ENCODE assay signal across 12 cellular contexts in genomic region chr15:58228708-58229107, GRCh38.
DNase-seq lines count a peak whose midpoint lies in the region; ATAC-seq, FAIRE-seq and TF ChIP-seq lines count a peak whose summit lies in the region.
"Had no signal": no experiment of that assay in that cellular context is flagged by ENCODE, and none has a peak within 500 bp of the region (broad histone marks: within the 10 kb centered on the region; RNA-seq: fewer than 3 reads in every experiment).

No MANE protein-coding gene starts in this region.

- H3K9ac ChIP-seq in IMR-90 (ENCODE audit: low read depth, low read length): no peak overlapping the region

- H3K18ac ChIP-seq in IMR-90 (ENCODE audit: low read depth, low read length): peak overlapping the region; percentile 39; the same call in 1 of the 2 replicates

- peaks cover 0 to 5% of the 10 kb centered on the region in 2 experiments; a peak in 1 of 4 replicates for H3K79me1 ChIP-seq in IMR-90 (ENCODE audit: low read depth in 1 of 2, low read length in 2 of 2)

- dilution Hi-C loops in IMR-90 (cut with HindIII; ENCODE audit: low sequenced_read_pairs, unreplicated experiment): no loop called here

- POLR2A ChIA-PET in IMR-90 (lab: Charles Lee; ENCODE audit: unreplicated experiment): no interaction called here

- peak; percentile 29 for FAIRE-seq in endometrium (lab: Jason Lieb, UNC)

- CTCF ChIA-PET in IMR-90 (lab: Yijun Ruan, JAX): interaction anchor here (0.6 to 1.3 kb wide), 8 partner anchors 13 to 626 kb away, joined by 3 to 8 read pairs (median 4); partner anchors contain the start of gene MINDY2

- H4K20me1 ChIP-seq in IMR-90 (ENCODE audit: insufficient read depth, low read length): no peaks in the 10 kb centered on the region

- WGBS in IMR-90 (ENCODE audit: extremely low coverage in 2 of 2, insufficient read length in 1 of 2), 2 experiments: no CpG with 5 or more reads among the region's 1 CpG
- 10 to 36% methylated on average over 1 of the region's 1 CpG for WGBS in thyroid gland, 2 donors
- WGBS in lower leg skin, 2 donors: 30 to 41% methylated on average over 1 of the region's 1 CpG

- H3K4me1 ChIP-seq in IMR-90 (ENCODE audit: control insufficient read depth, insufficient read depth, low read length) (peaks cover 14% of the 10 kb centered on the region), left lung (no peaks in the 10 kb centered on the region), thyroid gland (peaks cover 4 to 5% of the 10 kb centered on the region in 2 donors)

- peak overlapping the region; percentile 65; the same call in 1 of the 2 replicates for H3K14ac ChIP-seq in IMR-90 (replicated peaks; ENCODE audit: low read depth, low read length)

- H2BK20ac ChIP-seq in IMR-90 (ENCODE audit: low read depth, low read length): peak overlapping the region; percentile 93

- peak overlapping the region; percentile 49; the same call in 1 of the 2 replicates for H3K27ac ChIP-seq in IMR-90 (ENCODE audit: insufficient read depth, low read length)
- no peak overlapping the region for H3K27ac ChIP-seq in left lung
- no peak overlapping the region for H3K27ac ChIP-seq in thyroid gland
- H3K27ac ChIP-seq: coronary artery had no signal

- no peak overlapping the region for H3K4me3 ChIP-seq in IMR-90 (ENCODE audit: insufficient read depth, low read depth, low read length)
- H3K4me3 ChIP-seq in left lung: no peak overlapping the region
- H3K4me3 ChIP-seq in thyroid gland (replicated peaks in 1 of 3): no peak overlapping the region
- H3K4me3 ChIP-seq in lower leg skin (ENCODE audit: low read depth, poor library complexity, severe bottlenecking): no peak overlapping the region
- H3K4me3 ChIP-seq: coronary artery had no signal

- H2AK5ac ChIP-seq in IMR-90 (ENCODE audit: low read depth, low read length): peak overlapping the region; percentile 29; the same call in 1 of the 2 replicates

- H4K5ac ChIP-seq in IMR-90 (ENCODE audit: low read depth, low read length): no peak overlapping the region

- peak overlapping the region; percentile 64 for H4K91ac ChIP-seq in IMR-90 (ENCODE audit: insufficient read depth, low read depth, low read length)

- H2AFZ ChIP-seq in IMR-90 (replicated peaks; ENCODE audit: low read length, poor library complexity): peak overlapping the region; percentile 29

- BruUV-seq in IMR-90 (replicated peaks; lab: Mats Ljungman, UMichigan): no TSS peak

- H3K23ac ChIP-seq in IMR-90 (ENCODE audit: low read depth, low read length): peak overlapping the region; percentile 61

- TF ChIP-seq CTCF in IMR-90 (conservative IDR thresholded peaks at IDR 0.05; ENCODE audit: low read depth, low read length) (no peak), left lung (IDR thresholded peaks at IDR 0.05) (no peak), thyroid gland (IDR thresholded peaks at IDR 0.05) (no peak), lower leg skin (IDR thresholded peaks at IDR 0.05) (no peak)

- 0 out of 2 replicates have a peak, but pooled peaks cover 2% of the 10 kb centered on the region for H3K9me1 ChIP-seq in IMR-90 (ENCODE audit: insufficient read depth, low read length)

- H3K4ac ChIP-seq in IMR-90 (ENCODE audit: low read depth, low read length): peak overlapping the region; percentile 74

- peak; percentile 87 for ATAC-seq in IMR-90 (ENCODE audit: low read depth)
- ATAC-seq in left lung: peak; percentile 42

- intact Hi-C loops in IMR-90 (cut with micrococcal nuclease): loop anchor here (2.0 to 10.0 kb wide), 4 partner anchors 104 to 626 kb away; partner anchors contain the start of genes ADAM10 and MINDY2
- intact Hi-C loops in left lung (cut with DNase I): no loop called here
- intact Hi-C loops in thyroid gland (cut with DNase I): loop anchor here (10.0 kb wide), 1 partner anchor 536 kb away; no protein-coding TSS in a partner anchor
- intact Hi-C loops in lower leg skin (cut with DNase I; ENCODE audit: low total_unique reads): no loop called here

- no peak overlapping the region for H2AK9ac ChIP-seq in IMR-90 (replicated peaks; ENCODE audit: low read depth, low read length, poor library complexity)

- peak overlapping the region; percentile 83 for H2BK120ac ChIP-seq in IMR-90 (ENCODE audit: low read depth, low read length)

- H4K8ac ChIP-seq in IMR-90 (ENCODE audit: low read depth in 2 of 2, low read length in 2 of 2): peak overlapping the region in 1 of 2 experiments; percentile 70; a peak in 1 of 4 replicates

- H3K4me2 ChIP-seq in IMR-90 (ENCODE audit: low read depth, low read length): peak overlapping the region; percentile 63; the same call in 1 of the 2 replicates

- H3K27me3 ChIP-seq in IMR-90 (ENCODE audit: control insufficient read depth, insufficient read depth, low read length): no peaks in the 10 kb centered on the region
- no peaks in the 10 kb centered on the region for H3K27me3 ChIP-seq in left lung
- no peaks in the 10 kb centered on the region for H3K27me3 ChIP-seq in thyroid gland

- H2BK15ac ChIP-seq in IMR-90 (ENCODE audit: low read depth, low read length): peak overlapping the region; percentile 72; the same call in 2 of the 3 replicates

- H3K56ac ChIP-seq in IMR-90 (ENCODE audit: extremely low read depth, insufficient read depth, low read length): no peak overlapping the region

- in situ Hi-C loops in ACHN (cut with HindIII; ENCODE audit: low pct_ligation_motif_present, low pct_unique_long_range_greater_than_20kb, low sequenced_read_pairs): no loop called here
- in situ Hi-C loops in IMR-90 (cut with MboI; ENCODE audit: low sequenced_read_pairs): loop anchor here (25.0 kb wide), 1 partner anchor 534 kb away; the partner anchor contains the start of gene MINDY2

- TF ChIP-seq POLR2A in IMR-90 (IDR thresholded peaks at IDR 0.05; ENCODE audit: low read depth, low read length) (no peak), thyroid gland (IDR thresholded peaks at IDR 0.05) (no peak), lower leg skin (IDR thresholded peaks at IDR 0.05) (no peak)

- no peaks in the 10 kb centered on the region for H3K9me3 ChIP-seq in IMR-90 (ENCODE audit: control insufficient read depth, insufficient read depth, low read length)
- H3K9me3 ChIP-seq in left lung: no peaks in the 10 kb centered on the region
- H3K9me3 ChIP-seq in thyroid gland: no peaks in the 10 kb centered on the region

- TF ChIP-seq RAD21 in IMR-90 (IDR thresholded peaks at IDR 0.05; ENCODE audit: low read length): peak; percentile 27; the same call in 1 of the 2 replicates

- H3K36me3 ChIP-seq in IMR-90 (ENCODE audit: control insufficient read depth, insufficient read depth, low read length) (no peaks in the 10 kb centered on the region), left lung (no peaks in the 10 kb centered on the region), thyroid gland (no peaks in the 10 kb centered on the region)

- peak overlapping the region; percentile 68 for H2BK5ac ChIP-seq in IMR-90 (ENCODE audit: low read depth, low read length, poor library complexity, severe bottlenecking)

- DNase-seq in ACHN: peak; percentile 87
- DNase-seq in IMR-90: peak; percentile 90
- DNase-seq in left lung: no peak
- DNase-seq in SW 1271 (lab: John Stamatoyannopoulos, UW): no peak
- DNase-seq in thyroid gland: no peak
- DNase-seq in SW480 (ENCODE audit: low spot score): no peak
- DNase-seq in lower leg skin (ENCODE audit: low spot score in 2 of 2): no peak
- DNase-seq: activated CD4-positive, alpha-beta memory T cell treated with anti-CD3 and anti-CD28 coated beads, Interleukin-2, amount 10 ng/mL, durations not matched to agents 7 days and 5 days; CD4-positive, alpha-beta memory T cell; stimulated activated CD4-positive, alpha-beta T cell treated with anti-CD3 and anti-CD28 coated beads, Interleukin-4, amount 100 ng/mL, for 1 hour had no signal

TF ChIP-seq in IMR-90, 13 proteins besides CTCF, POLR2A, EP300 and RAD21:
- TF ChIP-seq FOS (IDR thresholded peaks at IDR 0.05; ENCODE audit: low read depth, low read length) (no peak), MAFK (IDR thresholded peaks at IDR 0.05; ENCODE audit: low read depth, low read length) (no peak), USF2 (IDR thresholded peaks at IDR 0.05; ENCODE audit: low read depth, low read length) (no peak), ELK1 (IDR thresholded peaks at IDR 0.05; ENCODE audit: borderline replicate concordance, low read depth, low read length) (no peak), CEBPB (IDR thresholded peaks at IDR 0.05; ENCODE audit: low read depth, low read length) (peak; percentile 29; the same call in 1 of the 2 replicates), MXI1 (IDR thresholded peaks at IDR 0.05; ENCODE audit: borderline replicate concordance, low read depth, low read length) (no peak; the same call in 1 of the 2 replicates), MAZ (IDR thresholded peaks at IDR 0.05; ENCODE audit: borderline replicate concordance, low read depth, low read length) (no peak), RFX5 (IDR thresholded peaks at IDR 0.05; ENCODE audit: low read depth, low read length) (no peak)

Comparison
In these comparisons a context has a peak if more than half of its experiments do, and no peak if none do; other contexts are left out.
1. DNase-seq: peak in ACHN (single experiment) and IMR-90 (single experiment); none in left lung (0 of 2), SW 1271 (0 of 2), thyroid gland (0 of 2), SW480 (single experiment) and lower leg skin (0 of 2).
2. intact Hi-C loops: an anchor here in IMR-90 (2.0 to 10.0 kb wide) and thyroid gland (10.0 kb wide); none called in left lung and lower leg skin.